In the genomic region with DNA sequence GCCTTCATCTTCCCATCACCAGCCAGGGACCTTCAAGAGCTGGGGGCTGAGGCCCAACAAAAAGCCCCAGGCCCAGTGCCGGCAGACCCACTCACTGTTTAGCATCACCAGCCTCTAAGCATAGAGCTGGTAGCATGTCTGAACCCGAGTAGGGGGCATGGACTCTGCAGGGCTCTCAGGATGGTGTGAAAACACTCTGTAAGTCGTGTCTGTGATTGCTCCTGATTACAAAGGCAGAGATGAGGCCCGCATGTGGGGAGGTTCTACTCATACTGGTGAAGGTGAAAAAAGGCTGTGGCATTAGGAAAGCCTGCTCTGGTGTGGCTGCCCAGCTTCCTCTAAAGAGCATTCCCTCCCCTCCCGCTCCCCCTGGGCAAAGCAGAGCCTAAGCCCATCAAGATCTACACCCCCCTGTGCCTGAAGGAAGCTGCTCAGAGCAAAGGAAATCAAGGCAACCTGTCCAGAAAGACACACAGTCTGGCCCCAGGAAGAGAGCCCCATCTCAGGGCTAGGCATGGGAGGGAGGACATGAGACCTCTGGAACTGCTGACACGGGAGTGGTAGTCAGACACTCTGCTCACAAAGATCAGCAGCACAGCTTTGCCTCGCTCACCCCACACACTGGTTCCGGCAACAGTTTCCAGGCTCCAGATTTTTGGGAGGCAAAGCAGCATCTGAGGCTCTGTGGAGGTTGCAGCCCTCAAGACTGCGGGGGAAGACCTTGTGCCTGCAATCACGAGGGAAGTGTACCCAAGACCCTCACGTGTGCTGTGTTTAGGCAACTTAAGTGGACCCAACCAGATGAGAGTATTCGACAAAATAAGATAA, we compare ENCODE assay signal across 12 cellular contexts. TPM values are rescaled to one million over a fixed set of nuclear protein-coding genes. Genes with fewer than 3 reads are reported as not detected.
DNase-seq lines count a peak whose midpoint lies in the region; ATAC-seq and TF ChIP-seq lines count a peak whose summit lies in the region.
"Had no signal": no experiment of that assay in that cellular context is flagged by ENCODE, and none has a peak within 500 bp of the region (broad histone marks: within the 10 kb centered on the region; RNA-seq: fewer than 3 reads in every experiment).

No MANE protein-coding gene starts in this region.

- H3K27ac Mint-ChIP-seq in activated naive CD4-positive, alpha-beta T cell treated with anti-CD3 and anti-CD28 coated beads, Interleukin-2, amount 10 ng/mL, durations not matched to agents 7 days and 5 days, result peak overlapping the region; percentile 6
- peak overlapping the region; percentile 19 for H3K27ac Mint-ChIP-seq in activated naive CD8-positive, alpha-beta T cell treated with anti-CD3 and anti-CD28 coated beads, Interleukin-2, amount 10 ng/mL, durations not matched to agents 7 days and 5 days
- peak overlapping the region; percentile 90 for H3K27ac Mint-ChIP-seq in memory B cell

- H3K27me3 ChIP-seq in transverse colon, result no peaks in the 10 kb centered on the region
- H3K27me3 ChIP-seq: right lobe of liver, tibial artery had no signal

- H3K4me1 ChIP-seq in transverse colon, result peaks cover 38 to 72% (median 59%) of the 10 kb centered on the region in 4 donors

- H3K9me3 Mint-ChIP-seq in activated naive CD4-positive, alpha-beta T cell treated with anti-CD3 and anti-CD28 coated beads, Interleukin-2, amount 10 ng/mL, durations not matched to agents 7 days and 5 days, result no peaks in the 10 kb centered on the region
- H3K9me3 Mint-ChIP-seq in activated naive CD8-positive, alpha-beta T cell treated with anti-CD3 and anti-CD28 coated beads, Interleukin-2, amount 10 ng/mL, durations not matched to agents 7 days and 5 days, result no peaks in the 10 kb centered on the region
- no peaks in the 10 kb centered on the region for H3K9me3 Mint-ChIP-seq in memory B cell
- H3K9me3 Mint-ChIP-seq: T-cell had no signal

- TF ChIP-seq POLR2A in transverse colon (IDR thresholded peaks at IDR 0.05), result no peak

- no peak for ATAC-seq in activated naive CD8-positive, alpha-beta T cell treated with anti-CD3 and anti-CD28 coated beads, Interleukin-2, amount 10 ng/mL, durations not matched to agents 7 days and 5 days (ENCODE audit: low read depth)
- ATAC-seq in memory B cell (ENCODE audit: low read depth) (no peak), HG02870 (IDR thresholded peaks at IDR 0.05; ENCODE audit: unreplicated experiment) (no peak)
- ATAC-seq: right lobe of liver, T-cell had no signal

- CTCF ChIA-PET in activated naive CD4-positive, alpha-beta T cell treated with anti-CD3 and anti-CD28 coated beads, Interleukin-2, amount 10 ng/mL, durations not matched to agents 7 days and 5 days (lab: Charles Lee), result no interaction called here

- no peaks in the 10 kb centered on the region for H3K9me3 ChIP-seq in transverse colon
- H3K9me3 ChIP-seq: right lobe of liver, tibial artery had no signal

- intact Hi-C loops in transverse colon (cut with DNase I; ENCODE audit: low total_unique reads), result loop anchor here (5.0 kb wide), 1 partner anchor 38 kb away; the partner anchor contains the start of genes CCDC12 and NBEAL2

- peaks cover 32% of the 10 kb centered on the region for H3K4me1 Mint-ChIP-seq in activated naive CD4-positive, alpha-beta T cell treated with anti-CD3 and anti-CD28 coated beads, Interleukin-2, amount 10 ng/mL, durations not matched to agents 7 days and 5 days
- H3K4me1 Mint-ChIP-seq in activated naive CD8-positive, alpha-beta T cell treated with anti-CD3 and anti-CD28 coated beads, Interleukin-2, amount 10 ng/mL, durations not matched to agents 7 days and 5 days, result peaks cover 31% of the 10 kb centered on the region
- H3K4me1 Mint-ChIP-seq in memory B cell, result peaks cover 53% of the 10 kb centered on the region

- no peaks in the 10 kb centered on the region for H3K27me3 Mint-ChIP-seq in activated naive CD4-positive, alpha-beta T cell treated with anti-CD3 and anti-CD28 coated beads, Interleukin-2, amount 10 ng/mL, durations not matched to agents 7 days and 5 days
- H3K27me3 Mint-ChIP-seq in activated naive CD8-positive, alpha-beta T cell treated with anti-CD3 and anti-CD28 coated beads, Interleukin-2, amount 10 ng/mL, durations not matched to agents 7 days and 5 days, result no peaks in the 10 kb centered on the region
- no peaks in the 10 kb centered on the region for H3K27me3 Mint-ChIP-seq in memory B cell
- H3K27me3 Mint-ChIP-seq: T-cell had no signal

- peaks cover 37% of the 10 kb centered on the region for H3K36me3 Mint-ChIP-seq in activated naive CD4-positive, alpha-beta T cell treated with anti-CD3 and anti-CD28 coated beads, Interleukin-2, amount 10 ng/mL, durations not matched to agents 7 days and 5 days
- peaks cover 8% of the 10 kb centered on the region for H3K36me3 Mint-ChIP-seq in activated naive CD8-positive, alpha-beta T cell treated with anti-CD3 and anti-CD28 coated beads, Interleukin-2, amount 10 ng/mL, durations not matched to agents 7 days and 5 days
- peaks cover 25% of the 10 kb centered on the region for H3K36me3 Mint-ChIP-seq in memory B cell

- peaks cover 0 to 13% (median 6%) of the 10 kb centered on the region in 4 donors for H3K36me3 ChIP-seq in transverse colon

- TF ChIP-seq EP300 in transverse colon (IDR thresholded peaks at IDR 0.05; ENCODE audit: low read depth), result no peak

- WGBS in transverse colon (ENCODE audit: low coverage in 1 of 2), 2 donors, result 75 to 100% methylated on average over 1 to 12 of the region's 12 CpGs

- no peak for DNase-seq in activated naive CD4-positive, alpha-beta T cell treated with anti-CD3 and anti-CD28 coated beads, Interleukin-2, amount 10 ng/mL, durations not matched to agents 7 days and 5 days
- DNase-seq in activated naive CD4-positive, alpha-beta T cell treated with Interleukin-2 at 50 U/mL for 16 hours, result no peak
- DNase-seq in activated naive CD8-positive, alpha-beta T cell treated with anti-CD3 and anti-CD28 coated beads, Interleukin-2, amount 10 ng/mL, durations not matched to agents 7 days and 5 days, result no peak
- DNase-seq in memory B cell (ENCODE audit: low spot score in 2 of 2) (no peak), transverse colon (no peak), putamen (ENCODE audit: low spot score) (no peak)
- DNase-seq in activated CD4-positive, CD25-positive, alpha-beta regulatory T cell treated with anti-CD3 and anti-CD28 coated beads, Interleukin-2, amount 50 U/mL, for 72 hours, result no peak
- DNase-seq: EL, T-cell, tibial artery had no signal

- TF ChIP-seq CTCF in transverse colon (IDR thresholded peaks at IDR 0.05), result no peak

- in situ Hi-C loops in transverse colon (cut with MboI; ENCODE audit: low pct_ligation_motif_present in 1 of 4, low pct_unique_long_range_greater_than_20kb in 1 of 4, low sequenced_read_pairs in 3 of 4), result loop anchor here in 1 of 4 donors (10.0 kb wide), 1 partner anchor 45 kb away; no protein-coding TSS in a partner anchor

- H3K4me3 Mint-ChIP-seq in activated naive CD4-positive, alpha-beta T cell treated with anti-CD3 and anti-CD28 coated beads, Interleukin-2, amount 10 ng/mL, durations not matched to agents 7 days and 5 days, result no peak overlapping the region
- H3K4me3 Mint-ChIP-seq in activated naive CD8-positive, alpha-beta T cell treated with anti-CD3 and anti-CD28 coated beads, Interleukin-2, amount 10 ng/mL, durations not matched to agents 7 days and 5 days, result no peak overlapping the region
- H3K4me3 Mint-ChIP-seq in memory B cell, result peak overlapping the region; percentile 39
- H3K4me3 Mint-ChIP-seq: T-cell had no signal

- H3K27ac ChIP-seq in transverse colon, result peak overlapping the region; percentile 9 to 65 (median 42)
- H3K27ac ChIP-seq: right lobe of liver had no signal

- no peak overlapping the region for H3K4me3 ChIP-seq in transverse colon
- H3K4me3 ChIP-seq: right lobe of liver, tibial artery had no signal

- POLR2A ChIA-PET in activated naive CD8-positive, alpha-beta T cell treated with anti-CD3 and anti-CD28 coated beads, Interleukin-2, amount 10 ng/mL, durations not matched to agents 7 days and 5 days (lab: Charles Lee), result interaction anchor here (0.8 kb wide), 1 partner anchor 26 kb away, joined by 3 read pairs; no protein-coding TSS in a partner anchor

RNA-seq across cellular contexts. Expression of gene CCDC12, which starts 36.8 kb away (rescaled TPM):
- 10 to 100 TPM; 58.6 to 60.0 TPM for total RNA-seq in activated naive CD8-positive, alpha-beta T cell treated with anti-CD3 and anti-CD28 coated beads, Interleukin-2, amount 10 ng/mL, durations not matched to agents 7 days and 5 days
- 10 to 100 TPM; 50.1 to 72.9 (median 53.0) TPM for total RNA-seq in transverse colon

RNA-seq across cellular contexts. Expression of gene NBEAL2, which starts 39.7 kb away (rescaled TPM):
- total RNA-seq in activated naive CD8-positive, alpha-beta T cell treated with anti-CD3 and anti-CD28 coated beads, Interleukin-2, amount 10 ng/mL, durations not matched to agents 7 days and 5 days, result 100 to 1,000 TPM; 165 to 178 TPM
- total RNA-seq in transverse colon, result 100 to 1,000 TPM in 2 of 4 donors, 10 to 100 TPM in 2; 81.1 to 163 (median 122) TPM

Comparison
In these comparisons a context has a peak if more than half of its experiments do, and no peak if none do; other contexts are left out.
1. H3K27ac Mint-ChIP-seq: peak in every context shown above with its lines; median percentile 90 in memory B cell; 19 in activated naive CD8-positive, alpha-beta T cell treated with anti-CD3 and anti-CD28 coated beads, Interleukin-2, amount 10 ng/mL, durations not matched to agents 7 days and 5 days; 6 in activated naive CD4-positive, alpha-beta T cell treated with anti-CD3 and anti-CD28 coated beads, Interleukin-2, amount 10 ng/mL, durations not matched to agents 7 days and 5 days.